ENCODE assay signal across 15 cellular contexts in genomic region chr5:166720026-166720425, GRCh38.
"Had no signal": no experiment of that assay in that cellular context is flagged by ENCODE, and none has a peak within 500 bp of the region (broad histone marks: within the 10 kb centered on the region; RNA-seq: fewer than 3 reads in every experiment).

No MANE protein-coding gene starts in this region.

- H3K27ac ChIP-seq: cardiac muscle cell, hepatocyte, upper lobe of left lung had no signal

- H3K4me1 Mint-ChIP-seq: activated naive CD8-positive, alpha-beta T cell treated with anti-CD3 and anti-CD28 coated beads, Interleukin-2, amount 10 ng/mL, durations not matched to agents 7 days and 5 days; nephron had no signal

- H3K36me3 ChIP-seq: cardiac muscle cell, upper lobe of left lung had no signal

- H2AFZ ChIP-seq: hepatocyte had no signal

- H3K79me2 ChIP-seq: hepatocyte had no signal

- H3K27ac Mint-ChIP-seq: activated naive CD8-positive, alpha-beta T cell treated with anti-CD3 and anti-CD28 coated beads, Interleukin-2, amount 10 ng/mL, durations not matched to agents 7 days and 5 days; nephron; progenitor cell of endocrine pancreas; stimulated activated naive CD8-positive, alpha-beta T cell treated with anti-CD3 and anti-CD28 coated beads, Interleukin-15, Interleukin-2, amounts not matched to agents 100 ng/mL and 50 ng/mL, for 24 hours had no signal

- ATAC-seq: esophagus mucosa, right cardiac atrium had no signal

- H3K27me3 Mint-ChIP-seq: activated naive CD8-positive, alpha-beta T cell treated with anti-CD3 and anti-CD28 coated beads, Interleukin-2, amount 10 ng/mL, durations not matched to agents 7 days and 5 days; progenitor cell of endocrine pancreas; stimulated activated naive CD8-positive, alpha-beta T cell treated with anti-CD3 and anti-CD28 coated beads, Interleukin-15, Interleukin-2, amounts not matched to agents 100 ng/mL and 50 ng/mL, for 24 hours had no signal

- H3K36me3 Mint-ChIP-seq: activated naive CD8-positive, alpha-beta T cell treated with anti-CD3 and anti-CD28 coated beads, Interleukin-2, amount 10 ng/mL, durations not matched to agents 7 days and 5 days had no signal

- DNase-seq: activated naive CD4-positive, alpha-beta T cell; activated naive CD8-positive, alpha-beta T cell treated with anti-CD3 and anti-CD28 coated beads, Interleukin-2, amount 10 ng/mL, durations not matched to agents 7 days and 5 days; anterior cingulate cortex; kidney; mesendoderm; nucleus accumbens; right cardiac atrium; upper lobe of left lung had no signal

- H3K27me3 ChIP-seq: cardiac muscle cell, hepatocyte, upper lobe of left lung had no signal

- H3K4me3 ChIP-seq: cardiac muscle cell, hepatocyte, smooth muscle cell, upper lobe of left lung had no signal

- H3K4me3 Mint-ChIP-seq: activated naive CD8-positive, alpha-beta T cell treated with anti-CD3 and anti-CD28 coated beads, Interleukin-2, amount 10 ng/mL, durations not matched to agents 7 days and 5 days; nephron; stimulated activated naive CD8-positive, alpha-beta T cell treated with anti-CD3 and anti-CD28 coated beads, Interleukin-15, Interleukin-2, amounts not matched to agents 100 ng/mL and 50 ng/mL, for 24 hours had no signal

- H3K4me2 ChIP-seq: hepatocyte, smooth muscle cell had no signal

- H3K4me1 ChIP-seq: upper lobe of left lung had no signal
